In the genomic region with DNA sequence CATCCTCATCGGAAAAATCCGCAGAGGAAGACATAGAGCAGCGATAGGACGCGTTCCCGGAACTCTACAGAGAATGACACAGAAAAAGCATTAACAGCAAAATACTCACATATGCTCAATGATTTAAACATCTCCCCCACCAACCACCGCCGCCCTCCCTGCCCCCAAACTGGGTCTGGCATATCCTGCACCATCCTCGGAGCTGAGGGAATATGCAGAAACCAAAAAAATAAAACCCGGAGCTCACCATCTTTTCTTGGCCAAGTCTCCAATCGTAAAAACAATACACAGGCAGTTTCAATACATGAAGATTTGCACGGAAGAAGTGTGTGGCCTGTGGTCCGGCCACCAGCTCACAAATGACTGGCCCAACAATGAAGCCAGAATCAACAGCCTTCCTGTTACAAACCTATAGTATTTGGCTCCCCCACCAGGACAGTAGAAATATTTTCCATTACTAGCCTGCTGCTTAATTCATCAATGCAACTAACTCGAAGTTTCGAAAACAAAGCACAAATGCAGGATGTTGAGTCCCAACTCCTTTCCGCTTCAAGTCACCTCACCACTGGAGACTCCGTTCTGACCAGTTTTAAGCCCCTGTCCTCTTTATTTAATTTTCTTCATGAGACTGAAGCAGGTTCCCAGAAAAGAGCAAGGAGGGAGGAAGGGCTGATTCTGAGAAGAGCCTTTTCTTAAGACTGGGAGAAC, we compare ENCODE assay signal across 8 cellular contexts.
A peak's percentile ranks its signal among the peaks of the same experiment; 100 is the strongest.
DNase-seq lines count a peak whose midpoint lies in the region; ATAC-seq and TF ChIP-seq lines count a peak whose summit lies in the region.

No MANE protein-coding gene starts in this region.

- no peaks in the 10 kb centered on the region for H3K36me3 ChIP-seq in heart left ventricle

- TF ChIP-seq CTCF in heart left ventricle (IDR thresholded peaks at IDR 0.05) = peak; percentile 42 to 76 (median 68)
- peak; percentile 79 for TF ChIP-seq CTCF in osteocyte (IDR thresholded peaks at IDR 0.05)

- peak overlapping the region; percentile 75 for H3K4me3 Mint-ChIP-seq in activated naive CD8-positive, alpha-beta T cell treated with anti-CD3 and anti-CD28 coated beads, Interleukin-2, amount 50 U/mL, for 24 hours
- peak overlapping the region; percentile 86 for H3K4me3 Mint-ChIP-seq in osteocyte (ENCODE audit: unreplicated experiment)

- H3K27ac Mint-ChIP-seq in activated naive CD8-positive, alpha-beta T cell treated with anti-CD3 and anti-CD28 coated beads, Interleukin-2, amount 50 U/mL, for 24 hours = peak overlapping the region; percentile 9
- H3K27ac Mint-ChIP-seq in osteocyte (ENCODE audit: unreplicated experiment) = peak overlapping the region; percentile 92

- intact Hi-C loops in heart left ventricle (cut with DNase I) = loop anchor here (1.0 to 10.0 kb wide), 14 partner anchors 84 to 497 kb away; a partner anchor contains a TSS

- 8 to 15% (median 10%) methylated on average over 17 of the region's 17 CpGs for WGBS in heart left ventricle, 4 donors

- H3K4me3 ChIP-seq in heart left ventricle = peak overlapping the region in 11 of 12 donors; percentile 26 to 75 (median 56)

- no peak for TF ChIP-seq POLR2A in heart left ventricle (IDR thresholded peaks at IDR 0.05)

- no peaks in the 10 kb centered on the region for H3K36me3 Mint-ChIP-seq in activated naive CD8-positive, alpha-beta T cell treated with anti-CD3 and anti-CD28 coated beads, Interleukin-2, amount 50 U/mL, for 24 hours (ENCODE audit: low read depth)
- peaks cover 6% of the 10 kb centered on the region for H3K36me3 Mint-ChIP-seq in osteocyte (ENCODE audit: unreplicated experiment)

- no peaks in the 10 kb centered on the region for H3K27me3 ChIP-seq in heart left ventricle

- no peaks in the 10 kb centered on the region for H3K9me3 ChIP-seq in heart left ventricle

- DNase-seq in DMS53 (lab: John Stamatoyannopoulos, UW) (peak; percentile 84), GM19238 (ENCODE audit: insufficient read length, low spot score) (peak; percentile 29), NCI-H774 (lab: John Stamatoyannopoulos, UW) (peak; percentile 16), heart left ventricle (peak in 3 of 5 donors; percentile 48 to 61 (median 53)), osteocyte (ENCODE audit: extremely low spot score, unreplicated experiment) (no peak), activated gamma-delta T cell treated with Interleukin-2 at 50 U/mL for 16 hours (no peak)
- DNase-seq in activated naive CD8-positive, alpha-beta T cell treated with anti-CD3 and anti-CD28 coated beads, Interleukin-2, amount 50 U/mL, for 24 hours = peak; percentile 9

- ATAC-seq in HG03175 (IDR thresholded peaks at IDR 0.05; ENCODE audit: unreplicated experiment) (peak; percentile 94), heart left ventricle (peak; percentile 77 to 92 (median 88))
- peak; percentile 73 for ATAC-seq in activated naive CD8-positive, alpha-beta T cell treated with anti-CD3 and anti-CD28 coated beads, Interleukin-2, amount 50 U/mL, for 24 hours

- H3K27ac ChIP-seq in heart left ventricle = peak overlapping the region in 11 of 12 donors; percentile 24 to 74 (median 45)

- H3K9me3 Mint-ChIP-seq in activated naive CD8-positive, alpha-beta T cell treated with anti-CD3 and anti-CD28 coated beads, Interleukin-2, amount 50 U/mL, for 24 hours = no peaks in the 10 kb centered on the region
- no peaks in the 10 kb centered on the region for H3K9me3 Mint-ChIP-seq in osteocyte (ENCODE audit: unreplicated experiment)

- peaks cover 0 to 39% (median 24%) of the 10 kb centered on the region in 12 donors for H3K4me1 ChIP-seq in heart left ventricle

- H3K27me3 Mint-ChIP-seq in activated naive CD8-positive, alpha-beta T cell treated with anti-CD3 and anti-CD28 coated beads, Interleukin-2, amount 50 U/mL, for 24 hours = peaks cover 54% of the 10 kb centered on the region
- no peaks in the 10 kb centered on the region for H3K27me3 Mint-ChIP-seq in osteocyte (ENCODE audit: unreplicated experiment)

- peaks cover 18% of the 10 kb centered on the region for H3K4me1 Mint-ChIP-seq in activated naive CD8-positive, alpha-beta T cell treated with anti-CD3 and anti-CD28 coated beads, Interleukin-2, amount 50 U/mL, for 24 hours
- peaks cover 48% of the 10 kb centered on the region for H3K4me1 Mint-ChIP-seq in osteocyte (ENCODE audit: unreplicated experiment)

Comparison
In these comparisons a context has a peak if more than half of its experiments do, and no peak if none do; other contexts are left out.
1. DNase-seq: peak in DMS53 (single experiment), GM19238 (single experiment), NCI-H774 (single experiment), activated naive CD8-positive, alpha-beta T cell treated with anti-CD3 and anti-CD28 coated beads, Interleukin-2, amount 50 U/mL, for 24 hours (single experiment) and heart left ventricle (3 of 5); none in osteocyte (single experiment) and activated gamma-delta T cell treated with Interleukin-2 at 50 U/mL for 16 hours (single experiment).
2. Peak in every context shown above with its lines, with median percentiles within 50 percentile points of each other: ATAC-seq.